ENCODE assay signal across 17 cellular contexts in genomic region chr5:138778234-138778633, GRCh38. TPM values are rescaled to one million over a fixed set of nuclear protein-coding genes. Genes with fewer than 3 reads are reported as not detected.
A peak's percentile ranks its signal among the peaks of the same experiment; 100 is the strongest.
DNase-seq lines count a peak whose midpoint lies in the region; ATAC-seq, FAIRE-seq and TF ChIP-seq lines count a peak whose summit lies in the region.
"Had no signal": no experiment of that assay in that cellular context is flagged by ENCODE, and none has a peak within 500 bp of the region (broad histone marks: within the 10 kb centered on the region; RNA-seq: fewer than 3 reads in every experiment).

No MANE protein-coding gene starts in this region.

- no peak overlapping the region for H3K14ac ChIP-seq in trophoblast cell (ENCODE audit: low read length)

- H2BK5ac ChIP-seq in trophoblast cell (ENCODE audit: low read depth, low read length, poor library complexity) = no peak overlapping the region

- H3K27ac ChIP-seq in GM12878 (ENCODE audit: control insufficient read depth, insufficient read depth) = no peak overlapping the region
- no peak overlapping the region for H3K27ac ChIP-seq in trophoblast cell (ENCODE audit: low read depth, low read length)
- H3K27ac ChIP-seq: 22Rv1 had no signal

- H3K9ac ChIP-seq in GM12878 (ENCODE audit: control insufficient read depth, insufficient read depth, low read length) = no peak overlapping the region
- no peak overlapping the region for H3K9ac ChIP-seq in trophoblast cell (ENCODE audit: low read length)

- RAD21 ChIA-PET in GM12878 (lab: Charles Lee; ENCODE audit: unreplicated experiment) = no interaction called here

- no peak for TF ChIP-seq CTCF in GM12878 (IDR thresholded peaks at IDR 0.05 in 2 of 3, conservative IDR thresholded peaks at IDR 0.05 in 1 of 3; ENCODE audit: control insufficient read depth in 2 of 3, extremely low read depth in 1 of 3, insufficient read depth in 1 of 3, low read depth in 3 of 3, low read length in 3 of 3)

- peaks cover 0 to 7% of the 10 kb centered on the region in 2 experiments; a peak in 3 of 4 replicates for H3K36me3 ChIP-seq in GM12878 (ENCODE audit: control insufficient read depth in 2 of 2, insufficient read depth in 2 of 2, low read length in 1 of 2)
- peaks cover 14 to 15% of the 10 kb centered on the region in 2 experiments for H3K36me3 ChIP-seq in trophoblast cell (ENCODE audit: control insufficient read depth in 1 of 2, insufficient read depth in 2 of 2, low read length in 2 of 2)

- TF ChIP-seq POLR2A in GM12878 (IDR thresholded peaks at IDR 0.05; ENCODE audit: low read depth, low read length) = no peak

- SMC1A ChIA-PET in GM12878 (lab: Charles Lee; ENCODE audit: uncharacterized antibody, unreplicated experiment) = no interaction called here

- H3K4me2 ChIP-seq in GM12878 (ENCODE audit: control insufficient read depth, insufficient read depth) (no peak overlapping the region), trophoblast cell (ENCODE audit: low read length) (no peak overlapping the region)
- H3K4me2 ChIP-seq: A549 had no signal

- H4K20me1 ChIP-seq in GM12878 (ENCODE audit: control insufficient read depth, insufficient read depth) = no peaks in the 10 kb centered on the region

- no peak overlapping the region for H4K8ac ChIP-seq in trophoblast cell (ENCODE audit: low read depth, low read length)

- ATAC-seq in GM12878 = no peak
- ATAC-seq in GM19023 (IDR thresholded peaks at IDR 0.05; ENCODE audit: unreplicated experiment) = no peak
- ATAC-seq: A549 had no signal

- no TSS peak for BruUV-seq in GM12878 (replicated peaks; lab: Mats Ljungman, UMichigan)

- H2AFZ ChIP-seq in GM12878 (ENCODE audit: control insufficient read depth, low read depth, low read length) (no peak overlapping the region), trophoblast cell (ENCODE audit: insufficient read depth, low read length, poor library complexity) (no peak overlapping the region)

- TF ChIP-seq RAD21 in GM12878 (IDR thresholded peaks at IDR 0.05; ENCODE audit: insufficient read depth, low read depth, low read length) = no peak

- H3K79me1 ChIP-seq in trophoblast cell (ENCODE audit: low read length) = no peaks in the 10 kb centered on the region

- H2AK5ac ChIP-seq in trophoblast cell (ENCODE audit: low read length) = no peak overlapping the region

- H3K4me3 ChIP-seq in GM12878 (no peak overlapping the region), trophoblast cell (ENCODE audit: low read depth, low read length) (no peak overlapping the region)
- H3K4me3 ChIP-seq: A549 had no signal

- H2BK120ac ChIP-seq in trophoblast cell (ENCODE audit: insufficient read depth, low read length, poor library complexity) = no peak overlapping the region

- H3K79me2 ChIP-seq in GM12878 (ENCODE audit: control insufficient read depth, insufficient read depth, low read length) (peaks cover 2% of the 10 kb centered on the region), trophoblast cell (ENCODE audit: control insufficient read depth, insufficient read depth, low read length, poor library complexity) (peaks cover 10% of the 10 kb centered on the region)

- no peak overlapping the region for H4K12ac ChIP-seq in trophoblast cell (ENCODE audit: low read depth, low read length)

- no peak overlapping the region for H3K23ac ChIP-seq in trophoblast cell (ENCODE audit: low read length)

- H2BK12ac ChIP-seq in trophoblast cell (ENCODE audit: low read length) = no peak overlapping the region

- H3K27me3 ChIP-seq in GM12878 (replicated peaks in 1 of 2; ENCODE audit: control insufficient read depth in 2 of 2, insufficient read depth in 2 of 2, low read length in 1 of 2) = no peaks in the 10 kb centered on the region
- no peaks in the 10 kb centered on the region for H3K27me3 ChIP-seq in trophoblast cell (ENCODE audit: insufficient read depth, low read length)

- WGBS in GM12878 (ENCODE audit: insufficient coverage, insufficient replicate concordance, low lambda C conversion rate, missing lambda C conversion rate) = 98% methylated on average over 11 of the region's 11 CpGs
- no CpG with 5 or more reads among the region's 11 CpGs for whole genome bisulfite sequencing in trophoblast cell (ENCODE audit: extremely low coverage, insufficient coverage, insufficient read length)

- in situ Hi-C loops in GM12878 (cut with MboI) = no loop called here

- no peak for TF ChIP-seq EP300 in GM12878 (IDR thresholded peaks at IDR 0.05; ENCODE audit: borderline replicate concordance in 1 of 2, control insufficient read depth in 1 of 2, low read depth in 2 of 2, low read length in 2 of 2)

- POLR2A ChIA-PET in GM12878 (lab: Charles Lee) = no interaction called here

- no peak overlapping the region for H4K91ac ChIP-seq in trophoblast cell (ENCODE audit: low read depth, low read length)

- FAIRE-seq in GM12878 (lab: Jason Lieb, UNC) = peak; percentile 18
- FAIRE-seq: A549, GM19239, H1 had no signal

- CTCF ChIA-PET in GM12878 (lab: Yijun Ruan, JAX) = interaction anchor here (0.7 kb wide), 1 partner anchor 137 kb away, joined by 3 read pairs; no protein-coding TSS in a partner anchor

- H3K9me3 ChIP-seq in GM12878 (replicated peaks; ENCODE audit: control insufficient read depth, insufficient read depth, low read length) = no peaks in the 10 kb centered on the region
- H3K9me3 ChIP-seq in trophoblast cell (ENCODE audit: insufficient read depth, low read depth, low read length) = no peaks in the 10 kb centered on the region
- H3K9me3 ChIP-seq: A549 had no signal

- DNase-seq in NCI-H2171 treated with DMSO at 0.1 percent for 48 hours (lab: John Stamatoyannopoulos, UW) (peak; percentile 36), NCI-H2171 (lab: John Stamatoyannopoulos, UW) (no peak), GM12878 (ENCODE audit: low read depth, low spot score) (no peak), trophoblast cell (peak in 1 of 2 donors; percentile 33), HPDE6-E6E7 (ENCODE audit: extremely low spot score) (no peak)
- DNase-seq in effector CD8-positive, alpha-beta T cell (lab: John Stamatoyannopoulos, UW) = no peak
- DNase-seq: AML-193; CD4-positive, alpha-beta memory T cell; DMS153; DMS79; GDM1; H9 had no signal

- no peaks in the 10 kb centered on the region for H3K4me1 ChIP-seq in GM12878 (ENCODE audit: control insufficient read depth, insufficient read depth, low read length)
- H3K4me1 ChIP-seq in trophoblast cell (ENCODE audit: control insufficient read depth in 1 of 2, insufficient read depth in 2 of 2, low read length in 2 of 2) = peaks cover 0 to under 1% of the 10 kb centered on the region in 2 experiments

- intact Hi-C loops in GM12878 (cut with micrococcal nuclease; ENCODE audit: unreplicated experiment) = loop anchor here (10.0 kb wide), 1 partner anchor 133 kb away; no protein-coding TSS in a partner anchor

- peak overlapping the region; percentile 89 for H3K4ac ChIP-seq in trophoblast cell (ENCODE audit: low read depth, low read length)

- H3K18ac ChIP-seq in trophoblast cell (ENCODE audit: low read length) = no peak overlapping the region

TF ChIP-seq in GM12878, 131 proteins besides CTCF, POLR2A, EP300 and RAD21:
- TF ChIP-seq STAT3 (IDR thresholded peaks at IDR 0.05; ENCODE audit: low read depth, low read length) (no peak), ELK1 (IDR thresholded peaks at IDR 0.05; ENCODE audit: low read depth, low read length) (no peak), NFYA (IDR thresholded peaks at IDR 0.05; ENCODE audit: borderline replicate concordance, low read depth, low read length) (no peak), IKZF1 (conservative IDR thresholded peaks at IDR 0.05) (no peak), STAT1 (conservative IDR thresholded peaks at IDR 0.05) (no peak), CBX3 (IDR thresholded peaks at IDR 0.05; ENCODE audit: borderline replicate concordance, low read depth) (no peak)
TF ChIP-seq in GM12878: peak in this region for 0.

RNA-seq across cellular contexts. Expression of gene CTNNA1, which starts 25.0 kb away (rescaled TPM):
- 151 and 155 TPM in 2 replicates for total RNA-seq in GM12878 (2013; cell fraction: nucleolus; rRNA removed)
- total RNA-seq in GM12878 (2014; rRNA removed) = 91.5 and 101 TPM in 2 replicates
- total RNA-seq in GM12878 (2014; rRNA removed; fragmentation: Illumina TruSeq; extraction: Trizol) = 84.9 and 85.4 TPM in 2 replicates
- total RNA-seq in GM12878 (2021) = 104 and 109 TPM in 2 replicates
- 35.5 TPM for polyA plus RNA-seq in GM12878 (2011; ENCODE audit: low read depth)
- 24.5 and 32.6 TPM in 2 replicates for polyA plus RNA-seq in GM12878 (2011; rRNA removed)
- polyA plus RNA-seq in GM12878 (2011; cell fraction: cytosol; rRNA removed) = 50.4 and 52.3 TPM in 2 replicates
- polyA plus RNA-seq in GM12878 (2011; cell fraction: nucleus; rRNA removed) = 46.6 and 67.1 TPM in 2 replicates
- polyA plus RNA-seq in GM12878 (2012) = 53.1 and 54.1 TPM in 2 replicates
- polyA plus RNA-seq in GM12878 (2014; fragmentation: Illumina TruSeq; extraction: Trizol) = 85.3 and 88.3 TPM in 2 replicates
- 10 to 100 TPM; 48.7 to 53.3 TPM for polyA plus RNA-seq in GM12878 (2014; fragmentation: Nextera tagmentation; extraction: Ambion mirVana)
- 62.1 and 65.5 TPM in 2 replicates for polyA plus RNA-seq in GM12878 (2014; rRNA removed)
- polyA plus RNA-seq in GM12878 (2016; fragmentation: Nextera tagmentation; extraction: Ambion mirVana) = 10 to 100 TPM; 47.5 to 47.8 TPM
- 41.9 and 53.4 TPM in 2 replicates for polyA minus RNA-seq in GM12878 (2011; rRNA and poly(A)+ RNA removed)
- polyA minus RNA-seq in GM12878 (2011; cell fraction: cytosol; rRNA and poly(A)+ RNA removed) = 46.5 and 59.8 TPM in 2 replicates
- 19.9 and 35.6 TPM in 2 replicates for polyA minus RNA-seq in GM12878 (2011; cell fraction: nucleus; rRNA and poly(A)+ RNA removed)
- 203 and 211 TPM in 2 replicates for polyA plus RNA-seq in trophoblast cell (2013)
